ENCODE assay signal across 1 cellular context in the genomic region with DNA sequence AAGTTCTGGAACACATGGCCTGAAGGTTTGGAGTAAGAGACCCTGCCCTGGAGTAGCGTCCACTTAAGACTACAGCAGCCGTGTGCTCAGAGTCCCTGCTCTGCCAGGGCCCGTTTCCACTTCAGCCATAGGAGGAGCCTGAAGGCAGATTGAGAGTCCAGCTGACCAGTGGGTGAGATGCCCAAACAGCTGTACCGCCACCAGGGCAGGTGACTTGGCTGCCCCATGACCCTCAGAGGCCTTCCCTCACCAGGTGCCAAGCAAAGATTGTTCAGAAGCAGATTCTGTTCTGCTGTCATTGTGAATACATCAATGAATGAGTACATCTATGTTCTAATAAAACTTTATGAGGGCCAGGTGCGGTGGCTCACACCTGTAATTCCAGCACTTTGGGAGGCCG.
TF ChIP-seq lines count a peak whose summit lies in the region.

No MANE protein-coding gene starts in this region.

TF ChIP-seq in HepG2, 621 proteins besides CTCF, POLR2A, EP300 and RAD21:
- TF ChIP-seq TGIF2 (CRISPR knock-in tag; IDR thresholded peaks at IDR 0.05): no peak
- TF ChIP-seq, protein P1, sequence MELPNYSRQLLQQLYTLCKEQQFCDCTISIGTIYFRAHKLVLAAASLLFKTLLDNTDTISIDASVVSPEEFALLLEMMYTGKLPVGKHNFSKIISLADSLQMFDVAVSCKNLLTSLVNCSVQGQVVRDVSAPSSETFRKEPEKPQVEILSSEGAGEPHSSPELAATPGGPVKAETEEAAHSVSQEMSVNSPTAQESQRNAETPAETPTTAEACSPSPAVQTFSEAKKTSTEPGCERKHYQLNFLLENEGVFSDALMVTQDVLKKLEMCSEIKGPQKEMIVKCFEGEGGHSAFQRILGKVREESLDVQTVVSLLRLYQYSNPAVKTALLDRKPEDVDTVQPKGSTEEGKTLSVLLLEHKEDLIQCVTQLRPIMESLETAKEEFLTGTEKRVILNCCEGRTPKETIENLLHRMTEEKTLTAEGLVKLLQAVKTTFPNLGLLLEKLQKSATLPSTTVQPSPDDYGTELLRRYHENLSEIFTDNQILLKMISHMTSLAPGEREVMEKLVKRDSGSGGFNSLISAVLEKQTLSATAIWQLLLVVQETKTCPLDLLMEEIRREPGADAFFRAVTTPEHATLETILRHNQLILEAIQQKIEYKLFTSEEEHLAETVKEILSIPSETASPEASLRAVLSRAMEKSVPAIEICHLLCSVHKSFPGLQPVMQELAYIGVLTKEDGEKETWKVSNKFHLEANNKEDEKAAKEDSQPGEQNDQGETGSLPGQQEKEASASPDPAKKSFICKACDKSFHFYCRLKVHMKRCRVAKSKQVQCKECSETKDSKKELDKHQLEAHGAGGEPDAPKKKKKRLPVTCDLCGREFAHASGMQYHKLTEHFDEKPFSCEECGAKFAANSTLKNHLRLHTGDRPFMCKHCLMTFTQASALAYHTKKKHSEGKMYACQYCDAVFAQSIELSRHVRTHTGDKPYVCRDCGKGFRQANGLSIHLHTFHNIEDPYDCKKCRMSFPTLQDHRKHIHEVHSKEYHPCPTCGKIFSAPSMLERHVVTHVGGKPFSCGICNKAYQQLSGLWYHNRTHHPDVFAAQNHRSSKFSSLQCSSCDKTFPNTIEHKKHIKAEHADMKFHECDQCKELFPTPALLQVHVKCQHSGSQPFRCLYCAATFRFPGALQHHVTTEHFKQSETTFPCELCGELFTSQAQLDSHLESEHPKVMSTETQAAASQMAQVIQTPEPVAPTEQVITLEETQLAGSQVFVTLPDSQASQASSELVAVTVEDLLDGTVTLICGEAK (IDR thresholded peaks at IDR 0.05): no peak
- TF ChIP-seq, protein P1 (CRISPR knock-in tag; IDR thresholded peaks at IDR 0.05): peak; percentile 18; the same call in 1 of the 2 replicates
- TF ChIP-seq SIN3A (IDR thresholded peaks at IDR 0.05; ENCODE audit: borderline replicate concordance, low read depth, low read length): no peak
- TF ChIP-seq, protein P2, sequence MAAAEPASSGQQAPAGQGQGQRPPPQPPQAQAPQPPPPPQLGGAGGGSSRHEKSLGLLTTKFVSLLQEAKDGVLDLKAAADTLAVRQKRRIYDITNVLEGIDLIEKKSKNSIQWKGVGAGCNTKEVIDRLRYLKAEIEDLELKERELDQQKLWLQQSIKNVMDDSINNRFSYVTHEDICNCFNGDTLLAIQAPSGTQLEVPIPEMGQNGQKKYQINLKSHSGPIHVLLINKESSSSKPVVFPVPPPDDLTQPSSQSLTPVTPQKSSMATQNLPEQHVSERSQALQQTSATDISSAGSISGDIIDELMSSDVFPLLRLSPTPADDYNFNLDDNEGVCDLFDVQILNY (CRISPR knock-in tag; conservative IDR thresholded peaks at IDR 0.05): no peak
